Comparison of ENCODE assay signal across 8 cellular contexts in genomic region chr6:26660096-26660425, GRCh38. TPM values are rescaled to one million over a fixed set of nuclear protein-coding genes. Genes with fewer than 3 reads are reported as not detected.
DNase-seq lines count a peak whose midpoint lies in the region; ATAC-seq and TF ChIP-seq lines count a peak whose summit lies in the region.

No MANE protein-coding gene starts in this region.

- peaks cover 20% of the 10 kb centered on the region for H3K79me2 ChIP-seq in fibroblast of lung (ENCODE audit: control insufficient read depth, insufficient read depth, low read length)

- H3K27me3 Mint-ChIP-seq in T-helper 17 cell = peaks cover 43% of the 10 kb centered on the region
- H3K27me3 Mint-ChIP-seq in osteocyte (ENCODE audit: unreplicated experiment) = peaks cover 29% of the 10 kb centered on the region

- peak overlapping the region; percentile 79 for H3K27ac Mint-ChIP-seq in T-helper 17 cell
- H3K27ac Mint-ChIP-seq in osteocyte (ENCODE audit: unreplicated experiment) = peak overlapping the region; percentile 84

- peak overlapping the region; percentile 68 to 92 (median 78) for H3K4me3 ChIP-seq in fibroblast of lung (replicated peaks in 1 of 4; ENCODE audit: control extremely low read depth in 1 of 4, insufficient read depth in 1 of 4, low read depth in 3 of 4, low read length in 4 of 4)

- peak overlapping the region; percentile 63 for H3K27ac ChIP-seq in fibroblast of lung (ENCODE audit: insufficient read depth, low read length)

- H3K27me3 ChIP-seq in fibroblast of lung (ENCODE audit: control insufficient read depth, insufficient read depth, low read length) = no peaks in the 10 kb centered on the region

- H3K9me3 Mint-ChIP-seq in osteocyte (ENCODE audit: unreplicated experiment) = no peaks in the 10 kb centered on the region

- H3K9me3 ChIP-seq in T-helper 17 cell (ENCODE audit: control insufficient read depth, low read length, poor library complexity, severe bottlenecking) = no peaks in the 10 kb centered on the region
- H3K9me3 ChIP-seq in fibroblast of lung (ENCODE audit: control insufficient read depth, insufficient read depth, low read depth, low read length) = no peaks in the 10 kb centered on the region

- TF ChIP-seq CTCF in fibroblast of lung (conservative IDR thresholded peaks at IDR 0.05 in 1 of 2, IDR thresholded peaks at IDR 0.05 in 1 of 2; ENCODE audit: low read depth in 1 of 2, low read length in 2 of 2) = peak in 1 of 2 donors; percentile 7
- TF ChIP-seq CTCF in osteocyte (IDR thresholded peaks at IDR 0.05) = peak; percentile 37

- peak overlapping the region; percentile 100 for H2AFZ ChIP-seq in fibroblast of lung (ENCODE audit: low read length)

- H3K4me2 ChIP-seq in fibroblast of lung (ENCODE audit: extremely low read depth, insufficient read depth, low read length) = peak overlapping the region; percentile 97

- peak overlapping the region; percentile 67 for H3K9ac ChIP-seq in fibroblast of lung (ENCODE audit: insufficient read depth, low read length)

- H4K20me1 ChIP-seq in fibroblast of lung (ENCODE audit: control insufficient read depth, extremely low read depth, insufficient read depth, low read length) = no peaks in the 10 kb centered on the region

- peaks cover 2% of the 10 kb centered on the region for H3K36me3 ChIP-seq in fibroblast of lung (ENCODE audit: control insufficient read depth, insufficient read depth, low read length)

- no peaks in the 10 kb centered on the region for H3K4me1 ChIP-seq in fibroblast of lung (ENCODE audit: control insufficient read depth, extremely low read depth, insufficient read depth, low read length)

- peak; percentile 66 to 73 for DNase-seq in AML-193 (lab: John Stamatoyannopoulos, UW)
- no peak for DNase-seq in T-helper 17 cell
- DNase-seq in fibroblast of lung (ENCODE audit: low read depth in 2 of 2) = peak; percentile 31 to 48
- no peak for DNase-seq in osteocyte (ENCODE audit: extremely low spot score, unreplicated experiment)
- DNase-seq in inferior parietal cortex (ENCODE audit: extremely low spot score) = no peak
- DNase-seq in NCI-H1436 (lab: John Stamatoyannopoulos, UW) = no peak

- H3K4me1 Mint-ChIP-seq in T-helper 17 cell = peaks cover 29% of the 10 kb centered on the region
- H3K4me1 Mint-ChIP-seq in osteocyte (ENCODE audit: unreplicated experiment) = peaks cover 29% of the 10 kb centered on the region

- peaks cover 6% of the 10 kb centered on the region for H3K36me3 Mint-ChIP-seq in T-helper 17 cell (ENCODE audit: low read depth)
- H3K36me3 Mint-ChIP-seq in osteocyte (ENCODE audit: unreplicated experiment) = peaks cover 19% of the 10 kb centered on the region

- ATAC-seq in GM18868 (IDR thresholded peaks at IDR 0.05; ENCODE audit: unreplicated experiment) (peak; percentile 28), HG03097 (IDR thresholded peaks at IDR 0.05; ENCODE audit: low FRiP score, unreplicated experiment) (peak; percentile 12), T-helper 17 cell (peak; percentile 67)

- H3K4me3 Mint-ChIP-seq in T-helper 17 cell (peak overlapping the region; percentile 92), osteocyte (ENCODE audit: unreplicated experiment) (peak overlapping the region; percentile 86)

RNA-seq across cellular contexts. Expression of gene ZNF322, which starts 0.5 kb away (rescaled TPM):
- 1 to 10 TPM; 3.1 to 4.4 TPM for total RNA-seq in T-helper 17 cell
- total RNA-seq in fibroblast of lung = 17.3 and 17.7 TPM in 2 replicates
- polyA plus RNA-seq in fibroblast of lung = 7.5 and 13.3 TPM in 2 replicates
- 6.3 and 9.6 TPM in 2 replicates for polyA plus RNA-seq in fibroblast of lung (2012)
- 5.4 and 19.6 TPM in 2 replicates for polyA minus RNA-seq in fibroblast of lung (ENCODE audit: low replicate concordance)
- total RNA-seq in osteocyte = 30.6 and 33.8 TPM in 2 replicates

Comparison
In these comparisons a context has a peak if more than half of its experiments do, and no peak if none do; other contexts are left out.
1. DNase-seq: peak in AML-193 (2 of 2) and fibroblast of lung (2 of 2); none in T-helper 17 cell (0 of 3), osteocyte (single experiment), inferior parietal cortex (single experiment) and NCI-H1436 (single experiment).
2. ATAC-seq: peak in every context shown above with its lines; median percentile 67 in T-helper 17 cell; 28 in GM18868; 12 in HG03097.